Comparison of ENCODE assay signal across 37 cellular contexts in the genomic region with DNA sequence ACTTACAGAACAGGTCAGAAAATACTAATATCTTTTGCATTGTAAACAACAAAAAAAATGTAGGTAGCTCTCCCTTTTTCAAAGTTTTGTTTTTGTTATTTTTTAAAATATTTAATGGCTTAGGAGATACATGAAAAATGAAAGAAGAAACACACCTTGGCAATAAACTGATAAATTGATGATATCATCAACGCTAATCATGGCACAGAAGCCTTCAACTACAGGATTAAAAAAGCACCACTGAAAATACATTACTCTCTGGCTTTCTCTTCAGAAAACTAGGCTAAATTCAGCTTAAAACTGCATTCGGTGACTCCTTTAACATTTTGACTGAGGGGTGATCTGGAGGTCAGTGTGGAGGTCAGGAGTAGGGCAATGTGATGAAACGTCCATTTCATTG.
DNase-seq lines count a peak whose midpoint lies in the region; ATAC-seq, FAIRE-seq and TF ChIP-seq lines count a peak whose summit lies in the region.
"Had no signal": no experiment of that assay in that cellular context is flagged by ENCODE, and none has a peak within 500 bp of the region (broad histone marks: within the 10 kb centered on the region; RNA-seq: fewer than 3 reads in every experiment).

No MANE protein-coding gene starts in this region.

- no peak overlapping the region for H3K27ac Mint-ChIP-seq in neural crest cell (ENCODE audit: unreplicated experiment)
- H3K27ac Mint-ChIP-seq: B cell; CD14-positive monocyte; CD4-positive, alpha-beta memory T cell; CD4-positive, alpha-beta T cell; CD4-positive, CD25-positive, alpha-beta regulatory T cell; CD8-positive, alpha-beta memory T cell; CD8-positive, alpha-beta T cell had no signal

- no peaks in the 10 kb centered on the region for H3K23me2 ChIP-seq in H1 (ENCODE audit: low read depth, low read length)

- no peaks in the 10 kb centered on the region for H3K27me3 ChIP-seq in HepG2 (ENCODE audit: control insufficient read depth in 1 of 2, insufficient read depth in 2 of 2, low read length in 2 of 2)
- H3K27me3 ChIP-seq in right lobe of liver: no peaks in the 10 kb centered on the region
- no peaks in the 10 kb centered on the region for H3K27me3 ChIP-seq in H1 (replicated peaks in 1 of 4; ENCODE audit: control insufficient read depth in 3 of 4, extremely low read depth in 1 of 4, insufficient read depth in 3 of 4, low read length in 3 of 4)
- H3K27me3 ChIP-seq: BE2C; BLaER1; BLaER1 treated with 17β-estradiol and CSF1 and Interleukin-3, amounts not matched to agents 10 nM and 100 nM had no signal

- H3K79me2 ChIP-seq in HepG2 (ENCODE audit: insufficient read depth, low read length): no peaks in the 10 kb centered on the region
- no peaks in the 10 kb centered on the region for H3K79me2 ChIP-seq in H1 (ENCODE audit: control insufficient read depth in 1 of 2, insufficient read depth in 2 of 2, low read length in 2 of 2)

- 6% methylated on average over 3 of the region's 3 CpGs for WGBS in HepG2 (ENCODE audit: low lambda C conversion rate)
- WGBS in right lobe of liver (ENCODE audit: insufficient coverage, low coverage, low lambda C conversion rate, missing lambda C conversion rate): 56% methylated on average over 3 of the region's 3 CpGs
- WGBS in H1 (ENCODE audit: extremely low coverage in 1 of 2, insufficient coverage in 1 of 2, insufficient read length in 1 of 2, insufficient replicate concordance in 2 of 2, low coverage in 1 of 2, low lambda C conversion rate in 2 of 2, missing lambda C conversion rate in 1 of 2), 2 experiments: 84% methylated on average over 3 of the region's 3 CpGs; no CpG with 5 or more reads in 1 of the 2 experiments

- TF ChIP-seq CTCF in HepG2 (CRISPR knock-in tag; IDR thresholded peaks at IDR 0.05) (no peak), right lobe of liver (IDR thresholded peaks at IDR 0.05) (no peak), HEK293 (tag by site-specific recombination; IDR thresholded peaks at IDR 0.05) (no peak), H1 (IDR thresholded peaks at IDR 0.05; ENCODE audit: control extremely low read depth in 1 of 3, insufficient read depth in 1 of 3, low read depth in 1 of 3, low read length in 3 of 3) (no peak), neural crest cell (conservative IDR thresholded peaks at IDR 0.05) (no peak)

- peaks cover 12% of the 10 kb centered on the region for H3K4me1 Mint-ChIP-seq in neural crest cell
- H3K4me1 Mint-ChIP-seq: B cell; CD14-positive monocyte; CD4-positive, alpha-beta memory T cell; CD4-positive, CD25-positive, alpha-beta regulatory T cell; CD8-positive, alpha-beta memory T cell had no signal

- H3K14ac ChIP-seq in H1 (ENCODE audit: insufficient read length): no peak overlapping the region

- H3K9ac ChIP-seq in HepG2 (ENCODE audit: insufficient read depth, low read depth, low read length) (no peak overlapping the region), H1 (replicated peaks in 1 of 4; ENCODE audit: extremely low read depth in 1 of 4, low read depth in 3 of 4, low read length in 3 of 4) (no peak overlapping the region)
- H3K9ac ChIP-seq: BLaER1; BLaER1 treated with 17β-estradiol and CSF1 and Interleukin-3, amounts not matched to agents 10 nM and 100 nM had no signal

- H4K91ac ChIP-seq in H1 (replicated peaks; ENCODE audit: insufficient read length, low read length): no peak overlapping the region

- H3K27ac ChIP-seq in HepG2 (ENCODE audit: extremely low read length, insufficient read depth, low read length) (no peak overlapping the region), right lobe of liver (no peak overlapping the region), HEK293 (ENCODE audit: extremely low read depth, low read depth, low read length) (no peak overlapping the region), H1 (ENCODE audit: low read depth, low read length) (no peak overlapping the region)
- H3K27ac ChIP-seq: 22Rv1; A549; BLaER1; BLaER1 treated with 17β-estradiol and CSF1 and Interleukin-3, amounts not matched to agents 10 nM and 100 nM; C4-2B had no signal

- H4K20me1 ChIP-seq in HepG2 (ENCODE audit: insufficient read depth, low read length): no peaks in the 10 kb centered on the region
- no peaks in the 10 kb centered on the region for H4K20me1 ChIP-seq in H1 (replicated peaks in 1 of 2; ENCODE audit: control insufficient read depth in 1 of 2, insufficient read depth in 2 of 2, low read length in 2 of 2)
- H4K20me1 ChIP-seq: BLaER1; BLaER1 treated with 17β-estradiol and CSF1 and Interleukin-3, amounts not matched to agents 10 nM and 100 nM had no signal

- no peak overlapping the region for H2BK12ac ChIP-seq in H1 (ENCODE audit: low read depth, low read length)

- no peak overlapping the region for H3K18ac ChIP-seq in H1 (ENCODE audit: extremely low read depth, low read length)

- H3K4me3 ChIP-seq in HepG2 (replicated peaks in 1 of 3; ENCODE audit: insufficient read depth in 1 of 3, low read depth in 2 of 3, low read length in 3 of 3): no peak overlapping the region
- H3K4me3 ChIP-seq in right lobe of liver: no peak overlapping the region
- no peak overlapping the region for H3K4me3 ChIP-seq in HEK293 (ENCODE audit: low read depth, low read length)
- no peak overlapping the region for H3K4me3 ChIP-seq in H1 (ENCODE audit: extremely low read depth in 1 of 4, insufficient read depth in 2 of 4, low read depth in 3 of 4, low read length in 4 of 4)
- H3K4me3 ChIP-seq: A549; BLaER1; BLaER1 treated with 17β-estradiol and CSF1 and Interleukin-3, amounts not matched to agents 10 nM and 100 nM had no signal

- POLR2A ChIA-PET in HepG2 (lab: Yijun Ruan, JAX): no interaction called here
- POLR2A ChIA-PET in HEK293 (lab: Yijun Ruan, JAX): no interaction called here
- POLR2A ChIA-PET in H1 (lab: Charles Lee; ENCODE audit: partially characterized antibody): no interaction called here

- no peak overlapping the region for H2AFZ ChIP-seq in HepG2 (ENCODE audit: low read length)
- H2AFZ ChIP-seq in H1 (ENCODE audit: low read length): 0 out of 2 replicates have a peak overlapping the region, but pooled peaks have one; percentile 56

- ATAC-seq in HepG2: no peak
- no peak for ATAC-seq in right lobe of liver
- no peak for ATAC-seq in HG03460 (IDR thresholded peaks at IDR 0.05; ENCODE audit: unreplicated experiment)
- ATAC-seq: A549; CD8-positive, alpha-beta T cell had no signal

- H3K23ac ChIP-seq in H1 (ENCODE audit: insufficient read length): no peak overlapping the region

- H3K4ac ChIP-seq in H1 (replicated peaks; ENCODE audit: insufficient read length, low read depth, low read length): no peak overlapping the region

- no peak overlapping the region for H3K4me3 Mint-ChIP-seq in neural crest cell
- H3K4me3 Mint-ChIP-seq: B cell; CD14-positive monocyte; CD4-positive, alpha-beta memory T cell; CD4-positive, alpha-beta T cell; CD4-positive, CD25-positive, alpha-beta regulatory T cell; CD8-positive, alpha-beta memory T cell; CD8-positive, alpha-beta T cell had no signal

- intact Hi-C loops in HepG2 (cut with micrococcal nuclease; ENCODE audit: unreplicated experiment) (no loop called here), right lobe of liver (cut with DNase I) (no loop called here)

- no peak overlapping the region for H2BK20ac ChIP-seq in H1 (ENCODE audit: low read length)

- H2BK5ac ChIP-seq in H1 (ENCODE audit: low read depth, low read length): no peak overlapping the region

- no peak overlapping the region for H4K5ac ChIP-seq in H1 (ENCODE audit: insufficient read length, low read depth, low read length)

- peaks cover 3% of the 10 kb centered on the region for H3K9me3 Mint-ChIP-seq in neural crest cell
- H3K9me3 Mint-ChIP-seq: CD4-positive, alpha-beta T cell; CD8-positive, alpha-beta T cell had no signal

- no peak overlapping the region for H2BK15ac ChIP-seq in H1 (ENCODE audit: low read length)

- in situ Hi-C loops in HepG2 (cut with HindIII; ENCODE audit: extremely low pct_ligation_motif_present, low pct_unique_long_range_greater_than_20kb): no loop called here

- peaks cover 9% of the 10 kb centered on the region for H3K27me3 Mint-ChIP-seq in neural crest cell (ENCODE audit: low read depth)
- H3K27me3 Mint-ChIP-seq: CD4-positive, alpha-beta memory T cell; CD4-positive, alpha-beta T cell; CD4-positive, CD25-positive, alpha-beta regulatory T cell; CD8-positive, alpha-beta memory T cell had no signal

- no peak for TF ChIP-seq EP300 in HepG2 (IDR thresholded peaks at IDR 0.05; ENCODE audit: low read depth in 2 of 2, low read length in 2 of 2)
- TF ChIP-seq EP300 in HepG2 (CRISPR knock-in tag; IDR thresholded peaks at IDR 0.05; ENCODE audit: borderline replicate concordance): no peak
- no peak for TF ChIP-seq EP300 in H1 (IDR thresholded peaks at IDR 0.05; ENCODE audit: borderline replicate concordance in 1 of 2, low read depth in 2 of 2, low read length in 2 of 2)

- H3K9me3 ChIP-seq in HepG2 (ENCODE audit: low read length) (no peaks in the 10 kb centered on the region), right lobe of liver (no peaks in the 10 kb centered on the region), HEK293 (ENCODE audit: control insufficient read depth, insufficient read depth, low read depth, low read length) (no peaks in the 10 kb centered on the region), H1 (ENCODE audit: insufficient read depth in 2 of 2, low read depth in 1 of 2, low read length in 1 of 2) (no peaks in the 10 kb centered on the region)
- H3K9me3 ChIP-seq: A549; BE2C; BLaER1; BLaER1 treated with 17β-estradiol and CSF1 and Interleukin-3, amounts not matched to agents 10 nM and 100 nM; Caco-2 had no signal

- H3K4me1 ChIP-seq in HepG2 (ENCODE audit: insufficient read depth, low read length) (no peaks in the 10 kb centered on the region), right lobe of liver (no peaks in the 10 kb centered on the region), HEK293 (ENCODE audit: control insufficient read depth, insufficient read depth, low read length) (no peaks in the 10 kb centered on the region), H1 (replicated peaks in 1 of 4; ENCODE audit: control insufficient read depth in 3 of 4, insufficient read depth in 4 of 4, low read length in 3 of 4) (peaks cover 0 to 4% (median 0%) of the 10 kb centered on the region in 4 experiments; a peak in 1 of 7 replicates)
- H3K4me1 ChIP-seq: A549; BE2C; BLaER1; BLaER1 treated with 17β-estradiol and CSF1 and Interleukin-3, amounts not matched to agents 10 nM and 100 nM; Caco-2 had no signal

- H3K56ac ChIP-seq in H1 (replicated peaks; ENCODE audit: insufficient read length, low read depth, low read length): no peak overlapping the region

- H2AK5ac ChIP-seq in H1 (ENCODE audit: low read depth, low read length): no peak overlapping the region

- H3K79me1 ChIP-seq in H1 (ENCODE audit: low read depth, low read length): no peaks in the 10 kb centered on the region

- no peak overlapping the region for H2BK120ac ChIP-seq in H1 (replicated peaks; ENCODE audit: low read depth, low read length)

- no peak for TF ChIP-seq RAD21 in HepG2 (CRISPR knock-in tag; IDR thresholded peaks at IDR 0.05)
- no peak for TF ChIP-seq RAD21 in H1 (IDR thresholded peaks at IDR 0.05 in 1 of 2, conservative IDR thresholded peaks at IDR 0.05 in 1 of 2; ENCODE audit: low read depth in 2 of 2, low read length in 2 of 2)

- H3K36me3 ChIP-seq in HepG2 (replicated peaks in 1 of 2; ENCODE audit: control insufficient read depth in 1 of 2, insufficient read depth in 2 of 2, low read length in 2 of 2): no peaks in the 10 kb centered on the region
- H3K36me3 ChIP-seq in right lobe of liver: no peaks in the 10 kb centered on the region
- no peaks in the 10 kb centered on the region for H3K36me3 ChIP-seq in HEK293 (ENCODE audit: control insufficient read depth in 2 of 2, insufficient read depth in 1 of 2, low read length in 2 of 2)
- H3K36me3 ChIP-seq in H1 (ENCODE audit: control insufficient read depth in 2 of 4, insufficient read depth in 4 of 4, low read length in 3 of 4): no peaks in the 10 kb centered on the region
- H3K36me3 ChIP-seq: BE2C; BLaER1; BLaER1 treated with 17β-estradiol and CSF1 and Interleukin-3, amounts not matched to agents 10 nM and 100 nM had no signal

- no peak for TF ChIP-seq POLR2A in HepG2 (IDR thresholded peaks at IDR 0.05; ENCODE audit: insufficient read depth in 1 of 2, low read depth in 2 of 2, low read length in 2 of 2)
- TF ChIP-seq POLR2A in right lobe of liver (IDR thresholded peaks at IDR 0.05): no peak
- TF ChIP-seq POLR2A in H1 (IDR thresholded peaks at IDR 0.05; ENCODE audit: control extremely low read depth in 1 of 2, low read depth in 2 of 2, low read length in 2 of 2): no peak

- DNase-seq in HepG2 (ENCODE audit: low spot score) (no peak), right lobe of liver (no peak), H1 (ENCODE audit: low read depth in 1 of 2, low spot score in 2 of 2) (no peak), neural crest cell (ENCODE audit: low read depth, low spot score) (peak; percentile 9), NCI-H1092 treated with DMSO at 0.1 percent for 48 hours (lab: John Stamatoyannopoulos, UW) (no peak)
- no peak for DNase-seq in effector CD4-positive, alpha-beta T cell
- DNase-seq: 8988T; ACHN; AML-193; BE2C; C1 segment of cervical spinal cord; Caco-2; Calu3; CD4-positive, alpha-beta memory T cell; CD4-positive, alpha-beta T cell; CD4-positive, CD25-positive, alpha-beta regulatory T cell; CD8-positive, alpha-beta memory T cell; CD8-positive, alpha-beta T cell; COR-L47; DMS 273 treated with DMSO at 0.1 percent for 48 hours; DMS153; DMS53; DMS79; DMS79 treated with DMSO at 0.1 percent for 48 hours; DND-41; EL had no signal

- H3K36me3 Mint-ChIP-seq in neural crest cell (ENCODE audit: low read depth): peaks cover 3% of the 10 kb centered on the region
- H3K36me3 Mint-ChIP-seq: CD14-positive monocyte; CD4-positive, alpha-beta memory T cell; CD4-positive, CD25-positive, alpha-beta regulatory T cell; CD8-positive, alpha-beta memory T cell; CD8-positive, alpha-beta T cell had no signal

- no peak overlapping the region for H4K8ac ChIP-seq in H1 (ENCODE audit: extremely low read depth, insufficient read depth, low read length)

- H3K4me2 ChIP-seq in HepG2 (ENCODE audit: low read depth, low read length) (no peak overlapping the region), H1 (ENCODE audit: insufficient read depth in 1 of 2, low read depth in 2 of 2, low read length in 2 of 2) (no peak overlapping the region)
- H3K4me2 ChIP-seq: A549; BLaER1; BLaER1 treated with 17β-estradiol and CSF1 and Interleukin-3, amounts not matched to agents 10 nM and 100 nM had no signal

- CTCF ChIA-PET in HepG2 (lab: Yijun Ruan, JAX; ENCODE audit: low intra/inter-chr PET ratio, low total read pairs) (no interaction called here), HEK293 (lab: Yijun Ruan, JAX) (no interaction called here), H1 (lab: Charles Lee; ENCODE audit: partially characterized antibody) (no interaction called here)

- FAIRE-seq in HepG2 (lab: Jason Lieb, UNC): no peak
- no peak for FAIRE-seq in H1 (lab: Jason Lieb, UNC)
- FAIRE-seq: A204.1, A549, D721Med had no signal

- no TSS peak for BruUV-seq in HepG2 (replicated peaks; lab: Mats Ljungman, UMichigan)
